In genomic region chr3:28139967-28140634, GRCh38 we compare ENCODE assay signal across 1 cellular context.
A peak's percentile ranks its signal among the peaks of the same experiment; 100 is the strongest.
TF ChIP-seq lines count a peak whose summit lies in the region.

No MANE protein-coding gene starts in this region.

TF ChIP-seq in HepG2, 621 proteins besides CTCF, POLR2A, EP300 and RAD21 (continued from another document and continues in another):
- TF ChIP-seq ZNF609 (CRISPR knock-in tag; IDR thresholded peaks at IDR 0.05; ENCODE audit: borderline replicate concordance) = no peak
- 0 out of 2 replicates have a peak, but pooled peaks have one; percentile 18 for TF ChIP-seq TBX3 (IDR thresholded peaks at IDR 0.05; ENCODE audit: borderline replicate concordance)
- no peak for TF ChIP-seq NCOA1 (CRISPR knock-in tag; IDR thresholded peaks at IDR 0.05)
- TF ChIP-seq, protein P1, sequence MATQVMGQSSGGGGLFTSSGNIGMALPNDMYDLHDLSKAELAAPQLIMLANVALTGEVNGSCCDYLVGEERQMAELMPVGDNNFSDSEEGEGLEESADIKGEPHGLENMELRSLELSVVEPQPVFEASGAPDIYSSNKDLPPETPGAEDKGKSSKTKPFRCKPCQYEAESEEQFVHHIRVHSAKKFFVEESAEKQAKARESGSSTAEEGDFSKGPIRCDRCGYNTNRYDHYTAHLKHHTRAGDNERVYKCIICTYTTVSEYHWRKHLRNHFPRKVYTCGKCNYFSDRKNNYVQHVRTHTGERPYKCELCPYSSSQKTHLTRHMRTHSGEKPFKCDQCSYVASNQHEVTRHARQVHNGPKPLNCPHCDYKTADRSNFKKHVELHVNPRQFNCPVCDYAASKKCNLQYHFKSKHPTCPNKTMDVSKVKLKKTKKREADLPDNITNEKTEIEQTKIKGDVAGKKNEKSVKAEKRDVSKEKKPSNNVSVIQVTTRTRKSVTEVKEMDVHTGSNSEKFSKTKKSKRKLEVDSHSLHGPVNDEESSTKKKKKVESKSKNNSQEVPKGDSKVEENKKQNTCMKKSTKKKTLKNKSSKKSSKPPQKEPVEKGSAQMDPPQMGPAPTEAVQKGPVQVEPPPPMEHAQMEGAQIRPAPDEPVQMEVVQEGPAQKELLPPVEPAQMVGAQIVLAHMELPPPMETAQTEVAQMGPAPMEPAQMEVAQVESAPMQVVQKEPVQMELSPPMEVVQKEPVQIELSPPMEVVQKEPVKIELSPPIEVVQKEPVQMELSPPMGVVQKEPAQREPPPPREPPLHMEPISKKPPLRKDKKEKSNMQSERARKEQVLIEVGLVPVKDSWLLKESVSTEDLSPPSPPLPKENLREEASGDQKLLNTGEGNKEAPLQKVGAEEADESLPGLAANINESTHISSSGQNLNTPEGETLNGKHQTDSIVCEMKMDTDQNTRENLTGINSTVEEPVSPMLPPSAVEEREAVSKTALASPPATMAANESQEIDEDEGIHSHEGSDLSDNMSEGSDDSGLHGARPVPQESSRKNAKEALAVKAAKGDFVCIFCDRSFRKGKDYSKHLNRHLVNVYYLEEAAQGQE (IDR thresholded peaks at IDR 0.05; ENCODE audit: borderline replicate concordance in 1 of 2, low read depth in 1 of 2, low read length in 2 of 2) = no peak
- TF ChIP-seq, protein P2, sequence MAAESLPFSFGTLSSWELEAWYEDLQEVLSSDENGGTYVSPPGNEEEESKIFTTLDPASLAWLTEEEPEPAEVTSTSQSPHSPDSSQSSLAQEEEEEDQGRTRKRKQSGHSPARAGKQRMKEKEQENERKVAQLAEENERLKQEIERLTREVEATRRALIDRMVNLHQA (CRISPR knock-in tag; IDR thresholded peaks at IDR 0.05) = no peak
- no peak for TF ChIP-seq SRF (IDR thresholded peaks at IDR 0.05; ENCODE audit: low read depth, low read length)
- TF ChIP-seq ZNF883 (CRISPR knock-in tag; IDR thresholded peaks at IDR 0.05; ENCODE audit: not compliant biosample characterization) = no peak
- TF ChIP-seq TAF1 (CRISPR knock-in tag; IDR thresholded peaks at IDR 0.05) = no peak
- TF ChIP-seq ZSCAN21 (CRISPR knock-in tag; IDR thresholded peaks at IDR 0.05; ENCODE audit: borderline replicate concordance) = no peak
- TF ChIP-seq RFXAP (CRISPR knock-in tag; IDR thresholded peaks at IDR 0.05; ENCODE audit: borderline replicate concordance) = no peak
- TF ChIP-seq ZNF256 (CRISPR knock-in tag; conservative IDR thresholded peaks at IDR 0.05) = no peak
- TF ChIP-seq FOXK1 (CRISPR knock-in tag; IDR thresholded peaks at IDR 0.05; ENCODE audit: borderline replicate concordance, low read depth) = peak; percentile 53; the same call in 1 of the 2 replicates
- TF ChIP-seq SIX4 (CRISPR knock-in tag; IDR thresholded peaks at IDR 0.05) = no peak
- no peak; the same call in 1 of the 2 replicates for TF ChIP-seq CEBPG (CRISPR knock-in tag; IDR thresholded peaks at IDR 0.05)
- no peak for TF ChIP-seq ATRX (CRISPR knock-in tag; IDR thresholded peaks at IDR 0.05; ENCODE audit: borderline replicate concordance)
- TF ChIP-seq ZNF160 (CRISPR knock-in tag; IDR thresholded peaks at IDR 0.05) = no peak
- TF ChIP-seq HNF1B (CRISPR knock-in tag; IDR thresholded peaks at IDR 0.05) = no peak
- no peak for TF ChIP-seq ZNF850 (CRISPR knock-in tag; conservative IDR thresholded peaks at IDR 0.05)
- peak; percentile 17; the same call in 1 of the 2 replicates for TF ChIP-seq FOXA1 (IDR thresholded peaks at IDR 0.05)
- TF ChIP-seq FOXA1 (CRISPR knock-in tag; IDR thresholded peaks at IDR 0.05) = no peak
- no peak for TF ChIP-seq SMAD1 (CRISPR knock-in tag; IDR thresholded peaks at IDR 0.05; ENCODE audit: borderline replicate concordance, low read depth)
- TF ChIP-seq ZNF317 (CRISPR knock-in tag; IDR thresholded peaks at IDR 0.05) = no peak
- no peak for TF ChIP-seq ZNF572 (CRISPR knock-in tag; IDR thresholded peaks at IDR 0.05)
- TF ChIP-seq SP1 (IDR thresholded peaks at IDR 0.05) = no peak
- TF ChIP-seq SP1 (CRISPR knock-in tag; IDR thresholded peaks at IDR 0.05) = no peak
- TF ChIP-seq SPEN (CRISPR knock-in tag; IDR thresholded peaks at IDR 0.05; ENCODE audit: low read depth) = no peak
- TF ChIP-seq GLI4 (CRISPR knock-in tag; IDR thresholded peaks at IDR 0.05; ENCODE audit: borderline replicate concordance) = no peak
- TF ChIP-seq RARA (CRISPR knock-in tag; IDR thresholded peaks at IDR 0.05) = peak; percentile 72
- no peak for TF ChIP-seq GATA4 (IDR thresholded peaks at IDR 0.05; ENCODE audit: borderline replicate concordance, low read depth)
- no peak for TF ChIP-seq ZNF713 (CRISPR knock-in tag; IDR thresholded peaks at IDR 0.05)
- TF ChIP-seq GMEB2 (CRISPR knock-in tag; IDR thresholded peaks at IDR 0.05; ENCODE audit: low read depth) = no peak
- no peak for TF ChIP-seq ZNF563 (CRISPR knock-in tag; IDR thresholded peaks at IDR 0.05)
- no peak for TF ChIP-seq NR2F1 (CRISPR knock-in tag; IDR thresholded peaks at IDR 0.05)
- no peak for TF ChIP-seq PAX8 (CRISPR knock-in tag; IDR thresholded peaks at IDR 0.05; ENCODE audit: borderline replicate concordance)
- TF ChIP-seq AGO1 (IDR thresholded peaks at IDR 0.05; ENCODE audit: low read depth, low read length, poor library complexity, severe bottlenecking) = no peak
- no peak for TF ChIP-seq LCORL (IDR thresholded peaks at IDR 0.05)
- TF ChIP-seq LCORL (CRISPR knock-in tag; IDR thresholded peaks at IDR 0.05) = no peak
- TF ChIP-seq TCF7 (IDR thresholded peaks at IDR 0.05; ENCODE audit: low read depth) = 0 out of 2 replicates have a peak, but pooled peaks have one; percentile 31
- TF ChIP-seq WIZ (CRISPR knock-in tag; IDR thresholded peaks at IDR 0.05) = no peak
- no peak for TF ChIP-seq ZNF33B (CRISPR knock-in tag; IDR thresholded peaks at IDR 0.05)
- TF ChIP-seq, protein P3, sequence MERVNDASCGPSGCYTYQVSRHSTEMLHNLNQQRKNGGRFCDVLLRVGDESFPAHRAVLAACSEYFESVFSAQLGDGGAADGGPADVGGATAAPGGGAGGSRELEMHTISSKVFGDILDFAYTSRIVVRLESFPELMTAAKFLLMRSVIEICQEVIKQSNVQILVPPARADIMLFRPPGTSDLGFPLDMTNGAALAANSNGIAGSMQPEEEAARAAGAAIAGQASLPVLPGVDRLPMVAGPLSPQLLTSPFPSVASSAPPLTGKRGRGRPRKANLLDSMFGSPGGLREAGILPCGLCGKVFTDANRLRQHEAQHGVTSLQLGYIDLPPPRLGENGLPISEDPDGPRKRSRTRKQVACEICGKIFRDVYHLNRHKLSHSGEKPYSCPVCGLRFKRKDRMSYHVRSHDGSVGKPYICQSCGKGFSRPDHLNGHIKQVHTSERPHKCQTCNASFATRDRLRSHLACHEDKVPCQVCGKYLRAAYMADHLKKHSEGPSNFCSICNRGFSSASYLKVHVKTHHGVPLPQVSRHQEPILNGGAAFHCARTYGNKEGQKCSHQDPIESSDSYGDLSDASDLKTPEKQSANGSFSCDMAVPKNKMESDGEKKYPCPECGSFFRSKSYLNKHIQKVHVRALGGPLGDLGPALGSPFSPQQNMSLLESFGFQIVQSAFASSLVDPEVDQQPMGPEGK (CRISPR knock-in tag; IDR thresholded peaks at IDR 0.05) = no peak
- TF ChIP-seq DRAP1 (CRISPR knock-in tag; IDR thresholded peaks at IDR 0.05) = no peak
- no peak for TF ChIP-seq KDM3A (CRISPR knock-in tag; IDR thresholded peaks at IDR 0.05; ENCODE audit: low read depth)
- TF ChIP-seq, protein P4, sequence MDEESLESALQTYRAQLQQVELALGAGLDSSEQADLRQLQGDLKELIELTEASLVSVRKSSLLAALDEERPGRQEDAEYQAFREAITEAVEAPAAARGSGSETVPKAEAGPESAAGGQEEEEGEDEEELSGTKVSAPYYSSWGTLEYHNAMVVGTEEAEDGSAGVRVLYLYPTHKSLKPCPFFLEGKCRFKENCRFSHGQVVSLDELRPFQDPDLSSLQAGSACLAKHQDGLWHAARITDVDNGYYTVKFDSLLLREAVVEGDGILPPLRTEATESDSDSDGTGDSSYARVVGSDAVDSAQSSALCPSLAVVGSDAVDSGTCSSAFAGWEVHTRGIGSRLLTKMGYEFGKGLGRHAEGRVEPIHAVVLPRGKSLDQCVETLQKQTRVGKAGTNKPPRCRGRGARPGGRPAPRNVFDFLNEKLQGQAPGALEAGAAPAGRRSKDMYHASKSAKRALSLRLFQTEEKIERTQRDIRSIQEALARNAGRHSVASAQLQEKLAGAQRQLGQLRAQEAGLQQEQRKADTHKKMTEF (CRISPR knock-in tag; IDR thresholded peaks at IDR 0.05) = peak; percentile 67; the same call in 1 of the 2 replicates
- TF ChIP-seq ZBTB10 (CRISPR knock-in tag; IDR thresholded peaks at IDR 0.05; ENCODE audit: borderline replicate concordance) = no peak
- TF ChIP-seq ZNF335 (CRISPR knock-in tag; IDR thresholded peaks at IDR 0.05) = no peak
- TF ChIP-seq MXD4 (CRISPR knock-in tag; IDR thresholded peaks at IDR 0.05) = no peak
